Comparison of ENCODE assay signal across 27 cellular contexts in the genomic region with DNA sequence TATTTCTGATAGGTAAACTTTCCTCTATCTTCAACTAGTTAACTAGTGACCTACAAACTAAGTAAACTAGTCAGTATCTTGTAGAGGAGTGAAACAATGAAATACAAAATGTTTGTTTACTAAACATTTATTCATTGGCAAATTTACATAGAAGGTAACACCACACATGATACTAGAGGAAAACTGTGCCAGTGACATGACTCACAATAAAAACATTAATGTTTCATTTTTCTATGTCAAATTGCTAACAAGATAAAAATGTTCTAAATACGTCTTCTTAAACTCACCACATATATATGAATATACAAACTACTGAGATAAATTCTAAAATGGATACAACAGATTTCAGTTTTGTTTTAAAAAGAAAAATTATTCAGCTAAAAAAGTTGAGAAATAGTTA.
DNase-seq lines count a peak whose midpoint lies in the region; ATAC-seq, FAIRE-seq and TF ChIP-seq lines count a peak whose summit lies in the region.
"Had no signal": no experiment of that assay in that cellular context is flagged by ENCODE, and none has a peak within 500 bp of the region (broad histone marks: within the 10 kb centered on the region; RNA-seq: fewer than 3 reads in every experiment).

No MANE protein-coding gene starts in this region.

- WGBS in adrenal gland, 4 donors = 23 to 39% (median 26%) methylated on average over 1 of the region's 1 CpG

- intact Hi-C loops in adrenal gland (cut with DNase I) = no loop called here

- peak; percentile 53 for FAIRE-seq in RCC 7860 (lab: Jason Lieb, UNC)
- FAIRE-seq: GM12878 had no signal

- TF ChIP-seq CTCF in adrenal gland (IDR thresholded peaks at IDR 0.05) = no peak

- no peaks in the 10 kb centered on the region for H3K36me3 ChIP-seq in adrenal gland (replicated peaks in 1 of 2)
- H3K36me3 ChIP-seq: MG63 had no signal

- peaks cover 6 to 31% of the 10 kb centered on the region in 2 donors for H3K4me1 ChIP-seq in adrenal gland (replicated peaks in 1 of 2)

- H3K9me3 ChIP-seq in adrenal gland (replicated peaks in 1 of 3) = no peaks in the 10 kb centered on the region
- H3K9me3 ChIP-seq: MG63, SJSA1 had no signal

- no peaks in the 10 kb centered on the region for H3K27me3 ChIP-seq in adrenal gland
- H3K27me3 ChIP-seq: MG63, SJSA1 had no signal

- no peak for TF ChIP-seq POLR2A in adrenal gland (IDR thresholded peaks at IDR 0.05)

- peak; percentile 41 for DNase-seq in EH (ENCODE audit: low read depth)
- DNase-seq in RCC 7860 (ENCODE audit: low spot score) = no peak
- DNase-seq in dedifferentiated amniotic fluid mesenchymal stem cell (ENCODE audit: extremely low spot score) = peak; percentile 42
- DNase-seq in iris pigment epithelial cell (ENCODE audit: low read depth) = peak; percentile 52
- DNase-seq in KG1 (lab: John Stamatoyannopoulos, UW) = no peak
- no peak for DNase-seq in NCI-H2107 (lab: John Stamatoyannopoulos, UW)
- no peak for DNase-seq in adrenal gland
- DNase-seq: activated CD4-positive, alpha-beta T cell treated with anti-CD3 and anti-CD28 coated beads for 36 hours; activated CD8-positive, alpha-beta memory T cell treated with anti-CD3 and anti-CD28 coated beads for 24 hours; activated gamma-delta T cell treated with Interleukin-2 at 50 U/mL for 16 hours; activated naive CD8-positive, alpha-beta T cell treated with anti-CD3 and anti-CD28 coated beads, Interleukin-2, amount 50 U/mL, for 24 hours; activated T-cell treated with anti-CD3 and anti-CD28 coated beads, Interleukin-2, amount 50 U/mL, for 1 hour; DMS79 treated with DMSO at 0.1 percent for 48 hours; foreskin melanocyte; hypothalamus; MG63; NCI-H1417; NCI-H510A; NK-92 treated with Interleukin-12 subunit alpha and Interleukin-12 subunit beta, amount 100 ng/mL, for 24 hours; stimulated activated CD4-positive, alpha-beta T cell treated with anti-CD3 and anti-CD28 coated beads, Interleukin-12 subunit alpha, Interleukin-12 subunit beta, amount 100 ng/mL, for 4 hours; stimulated activated CD4-positive, alpha-beta T cell treated with anti-CD3 and anti-CD28 coated beads, Interleukin-4, amount 100 ng/mL, for 4 hours; stimulated activated naive CD4-positive, alpha-beta T cell had no signal

- no peak overlapping the region for H3K4me3 ChIP-seq in adrenal gland
- H3K4me3 ChIP-seq: GM12878, MG63, SJSA1 had no signal

- no peak for ATAC-seq in HG02885 (IDR thresholded peaks at IDR 0.05; ENCODE audit: poor library complexity, unreplicated experiment)
- ATAC-seq: activated CD4-positive, alpha-beta T cell treated with anti-CD3 and anti-CD28 coated beads for 36 hours; activated naive CD8-positive, alpha-beta T cell treated with anti-CD3 and anti-CD28 coated beads, Interleukin-2, amount 50 U/mL, for 24 hours; GM12878; natural killer cell treated with Interleukin-12 subunit alpha and Interleukin-12 subunit beta and Interleukin-15 and Interleukin-18, amount 100 ng/mL, for 72 hours had no signal

- peak overlapping the region in 1 of 5 donors; percentile 38 for H3K27ac ChIP-seq in adrenal gland
- H3K27ac ChIP-seq: C4-2B, SJSA1 had no signal

Comparison
In these comparisons a context has a peak if more than half of its experiments do, and no peak if none do; other contexts are left out.
1. DNase-seq: peak in EH (single experiment), dedifferentiated amniotic fluid mesenchymal stem cell (single experiment) and iris pigment epithelial cell (single experiment); none in RCC 7860 (single experiment), KG1 (single experiment), NCI-H2107 (single experiment) and adrenal gland (0 of 7).